ENCODE assay signal across 1 cellular context in the genomic region with DNA sequence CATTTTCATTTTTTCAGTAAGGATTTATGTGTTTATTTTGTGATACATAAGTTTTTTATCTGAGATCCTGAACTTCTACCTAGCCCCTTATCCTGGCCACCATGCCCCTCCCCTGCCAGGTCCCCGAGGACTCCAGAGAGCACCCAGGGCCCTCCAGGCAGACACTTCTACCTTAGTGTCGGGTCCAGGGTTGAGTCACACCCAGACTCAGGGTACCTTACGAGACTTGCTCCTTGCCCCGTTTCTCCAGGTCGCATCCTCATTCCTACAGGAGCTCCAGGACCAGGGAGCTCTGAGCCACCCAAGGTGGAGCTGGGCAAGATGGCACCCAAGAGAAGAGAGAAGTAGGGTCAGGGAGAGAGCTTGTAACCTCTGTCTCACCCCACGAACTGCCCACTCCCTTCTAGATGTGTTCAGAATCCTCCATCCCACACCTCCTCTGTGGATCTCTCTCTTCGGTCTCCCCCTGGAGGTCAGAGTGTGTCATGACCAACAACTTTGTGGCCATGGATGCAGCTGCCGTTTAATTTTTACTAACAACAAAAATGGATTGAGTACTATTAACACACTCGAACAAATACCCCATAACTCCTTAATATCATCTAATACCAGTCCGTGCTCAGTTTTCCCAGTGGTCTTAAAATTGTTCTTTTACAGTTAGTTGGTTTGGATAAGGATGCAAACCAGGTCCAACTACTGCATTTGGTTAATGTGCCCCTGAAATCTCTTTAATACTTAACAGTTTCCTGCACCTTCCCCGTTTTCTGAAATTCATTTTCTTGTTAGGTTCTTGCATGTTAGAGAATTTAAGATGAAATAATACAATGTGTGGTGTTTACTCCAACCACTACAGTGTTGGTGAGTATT.
TF ChIP-seq lines count a peak whose summit lies in the region.

No MANE protein-coding gene starts in this region.

TF ChIP-seq in WTC11, 78 proteins besides CTCF, POLR2A, EP300 and RAD21 (continued from another document):
- no peak for TF ChIP-seq ZNF232 (CRISPR knock-in tag; IDR thresholded peaks at IDR 0.05)
